In the genomic region with DNA sequence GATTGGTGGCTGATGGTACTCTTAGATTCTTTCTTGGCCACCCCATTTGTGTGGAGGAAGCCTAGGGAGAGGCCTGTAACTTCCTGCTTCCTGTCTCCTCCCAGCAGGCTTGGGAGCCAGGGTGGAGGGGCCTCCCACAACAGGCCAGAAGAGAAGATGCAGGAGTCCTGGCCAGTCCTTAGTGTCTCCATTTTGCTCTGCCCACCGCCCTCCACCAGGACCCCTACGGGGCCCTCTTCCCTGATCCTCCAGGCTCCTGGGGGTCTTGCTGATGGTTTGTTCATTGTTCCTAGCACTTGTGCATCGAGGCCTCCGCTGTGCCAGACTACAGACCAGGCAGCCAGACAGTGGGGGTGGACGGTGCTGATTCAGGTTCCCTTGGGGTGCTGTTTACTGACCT, we compare ENCODE assay signal across 16 cellular contexts. TPM values are rescaled to one million over a fixed set of nuclear protein-coding genes. Genes with fewer than 3 reads are reported as not detected.
DNase-seq lines count a peak whose midpoint lies in the region; ATAC-seq and TF ChIP-seq lines count a peak whose summit lies in the region.
"Had no signal": no experiment of that assay in that cellular context is flagged by ENCODE, and none has a peak within 500 bp of the region (broad histone marks: within the 10 kb centered on the region; RNA-seq: fewer than 3 reads in every experiment).

No MANE protein-coding gene starts in this region.

- H3K27ac ChIP-seq in RWPE1 (no peak overlapping the region), ovary (no peak overlapping the region)

- H3K36me3 ChIP-seq in H7 (replicated peaks; ENCODE audit: control insufficient read depth, insufficient read depth, low read length) (no peaks in the 10 kb centered on the region), ovary (no peaks in the 10 kb centered on the region)

- no peaks in the 10 kb centered on the region for H3K27me3 ChIP-seq in H7 (ENCODE audit: control insufficient read depth, insufficient read depth, low read length)
- no peaks in the 10 kb centered on the region for H3K27me3 ChIP-seq in ovary
- H3K27me3 ChIP-seq: body of pancreas had no signal

- no peak for DNase-seq in H7
- DNase-seq in choroid plexus epithelial cell (ENCODE audit: low read depth): peak; percentile 43
- peak; percentile 28 for DNase-seq in iris pigment epithelial cell (ENCODE audit: low read depth)
- DNase-seq in posterior vena cava (ENCODE audit: low spot score): peak; percentile 62
- no peak for DNase-seq in stimulated activated CD4-positive, alpha-beta T cell treated with anti-CD3 and anti-CD28 coated beads, Interleukin-1b, Interleukin-23, amount 100 ng/mL, for 48 hours
- DNase-seq in RWPE1 (ENCODE audit: low spot score): no peak
- DNase-seq in ovary: no peak
- DNase-seq: activated CD8-positive, alpha-beta T cell treated with anti-CD3 and anti-CD28 coated beads, Interleukin-2, amount 10 ng/mL, durations not matched to agents 7 days and 5 days; activated gamma-delta T cell; body of pancreas; HFFc6; NCI-H1436 treated with DMSO at 0.1 percent for 48 hours; NCI-H524 treated with DMSO at 0.1 percent for 48 hours; stimulated activated CD4-positive, alpha-beta T cell treated with anti-CD3 and anti-CD28 coated beads, Interleukin-4, amount 100 ng/mL, for 4 hours; stimulated activated naive CD8-positive, alpha-beta T cell treated with anti-CD3 and anti-CD28 coated beads, Interleukin-15, Interleukin-2, amounts not matched to agents 100 U/mL and 50 U/mL, for 24 hours had no signal

- CTCF ChIA-PET in RWPE1 (lab: Yijun Ruan, JAX): no interaction called here

- POLR2A ChIA-PET in RWPE1 (lab: Yijun Ruan, JAX; ENCODE audit: low non-redundant PET): no interaction called here

- no peak for ATAC-seq in HG02759 (IDR thresholded peaks at IDR 0.05; ENCODE audit: unreplicated experiment)
- ATAC-seq: activated CD8-positive, alpha-beta T cell treated with anti-CD3 and anti-CD28 coated beads, Interleukin-2, amount 10 ng/mL, durations not matched to agents 7 days and 5 days; body of pancreas; stimulated activated naive CD8-positive, alpha-beta T cell treated with anti-CD3 and anti-CD28 coated beads, Interleukin-15, Interleukin-2, amounts not matched to agents 100 U/mL and 50 U/mL, for 24 hours had no signal

- H3K4me3 ChIP-seq in H7 (ENCODE audit: insufficient read depth, low read depth, low read length) (peak overlapping the region; percentile 8; the same call in 1 of the 2 replicates), choroid plexus epithelial cell (ENCODE audit: low read depth, low read length) (no peak overlapping the region), ovary (no peak overlapping the region)
- H3K4me3 ChIP-seq: body of pancreas had no signal

- intact Hi-C loops in posterior vena cava (cut with DNase I): no loop called here
- intact Hi-C loops in ovary (cut with DNase I): loop anchor here in 1 of 4 donors (5.0 kb wide), 1 partner anchor 33 kb away; no protein-coding TSS in a partner anchor

- no peak for TF ChIP-seq POLR2A in ovary (IDR thresholded peaks at IDR 0.05)

- TF ChIP-seq CTCF in choroid plexus epithelial cell (conservative IDR thresholded peaks at IDR 0.05; ENCODE audit: low read depth, low read length): no peak
- TF ChIP-seq CTCF in RWPE1 (conservative IDR thresholded peaks at IDR 0.05; ENCODE audit: low read depth): no peak
- TF ChIP-seq CTCF in ovary (IDR thresholded peaks at IDR 0.05): no peak

- H3K9me3 ChIP-seq in ovary: no peaks in the 10 kb centered on the region
- H3K9me3 ChIP-seq: body of pancreas had no signal

- WGBS in ovary, 3 donors: 70 to 84% (median 70%) methylated on average over 5 of the region's 5 CpGs

- H3K4me1 ChIP-seq in ovary (ENCODE audit: insufficient read depth): peaks cover 6% of the 10 kb centered on the region

- no peak for TF ChIP-seq EP300 in ovary (IDR thresholded peaks at IDR 0.05)

RNA-seq across cellular contexts. Expression of gene TSPAN9, which starts 6.8 kb away (rescaled TPM):
- total RNA-seq in H7 (2014; rRNA removed; shearing (Covaris generic)): 20.5 and 22.4 TPM in 2 replicates
- total RNA-seq in posterior vena cava: 10 to 100 TPM; 34.2 to 38.5 TPM
- total RNA-seq in ovary: 10 to 100 TPM; 24.9 to 72.3 (median 55.7) TPM
- 10 to 100 TPM; 44.3 to 60.5 TPM for polyA plus RNA-seq in ovary
- total RNA-seq: activated CD8-positive, alpha-beta T cell treated with anti-CD3 and anti-CD28 coated beads, Interleukin-2, amount 10 ng/mL, durations not matched to agents 7 days and 5 days had no signal

Comparison
In these comparisons a context has a peak if more than half of its experiments do, and no peak if none do; other contexts are left out.
1. DNase-seq: peak in choroid plexus epithelial cell (single experiment), iris pigment epithelial cell (single experiment) and posterior vena cava (single experiment); none in H7 (single experiment), stimulated activated CD4-positive, alpha-beta T cell treated with anti-CD3 and anti-CD28 coated beads, Interleukin-1b, Interleukin-23, amount 100 ng/mL, for 48 hours (single experiment), RWPE1 (single experiment) and ovary (0 of 5).